ENCODE assay signal across 1 cellular context in genomic region chr6:108560463-108561308, GRCh38.
TF ChIP-seq lines count a peak whose summit lies in the region.

FOXO3 (plus strand) TSS chr6:108560917; CDS start chr6:108561209, 292 bp downstream.

TF ChIP-seq in HepG2, 621 proteins besides CTCF, POLR2A, EP300 and RAD21 (continued from another document and continues in another):
- TF ChIP-seq HOMEZ (CRISPR knock-in tag; IDR thresholded peaks at IDR 0.05; ENCODE audit: low read depth) = no peak
- no peak for TF ChIP-seq ZNF230 (CRISPR knock-in tag; IDR thresholded peaks at IDR 0.05)
- TF ChIP-seq TBX2 (CRISPR knock-in tag; IDR thresholded peaks at IDR 0.05; ENCODE audit: borderline replicate concordance) = no peak; the same call in 1 of the 2 replicates
- no peak for TF ChIP-seq ZNF749 (CRISPR knock-in tag; IDR thresholded peaks at IDR 0.05; ENCODE audit: borderline replicate concordance)
- TF ChIP-seq ZSCAN25 (CRISPR knock-in tag; IDR thresholded peaks at IDR 0.05) = no peak
- TF ChIP-seq ZNF460 (CRISPR knock-in tag; IDR thresholded peaks at IDR 0.05; ENCODE audit: borderline replicate concordance) = no peak
- 0 out of 2 replicates have a peak, but pooled peaks have one; percentile 4 for TF ChIP-seq ZNF564 (CRISPR knock-in tag; IDR thresholded peaks at IDR 0.05)
- no peak for TF ChIP-seq RFXANK (CRISPR knock-in tag; IDR thresholded peaks at IDR 0.05)
- no peak for TF ChIP-seq KDM4B (CRISPR knock-in tag; IDR thresholded peaks at IDR 0.05)
- TF ChIP-seq ZNF780A (CRISPR knock-in tag; IDR thresholded peaks at IDR 0.05) = no peak
- TF ChIP-seq ZNF12 (CRISPR knock-in tag; IDR thresholded peaks at IDR 0.05) = no peak
- no peak for TF ChIP-seq ZNF318 (CRISPR knock-in tag; IDR thresholded peaks at IDR 0.05)
- TF ChIP-seq SAP130 (CRISPR knock-in tag; IDR thresholded peaks at IDR 0.05; ENCODE audit: low read depth) = peak; percentile 73
- no peak for TF ChIP-seq ZNF367 (CRISPR knock-in tag; IDR thresholded peaks at IDR 0.05; ENCODE audit: borderline replicate concordance)
- no peak for TF ChIP-seq ZMYM2 (CRISPR knock-in tag; IDR thresholded peaks at IDR 0.05)
- no peak for TF ChIP-seq ZBTB3 (CRISPR knock-in tag; IDR thresholded peaks at IDR 0.05; ENCODE audit: borderline replicate concordance, low read depth)
- TF ChIP-seq ZNF646 (CRISPR knock-in tag; IDR thresholded peaks at IDR 0.05) = no peak
- no peak for TF ChIP-seq ZNF773 (CRISPR knock-in tag; IDR thresholded peaks at IDR 0.05; ENCODE audit: borderline replicate concordance)
- no peak for TF ChIP-seq NR2F2 (IDR thresholded peaks at IDR 0.05; ENCODE audit: borderline replicate concordance, low read depth)
- TF ChIP-seq ZNF414 (CRISPR knock-in tag; IDR thresholded peaks at IDR 0.05) = no peak; the same call in 1 of the 2 replicates
- TF ChIP-seq SIX1 (CRISPR knock-in tag; IDR thresholded peaks at IDR 0.05; ENCODE audit: borderline replicate concordance) = no peak
- no peak for TF ChIP-seq MXD4 (CRISPR knock-in tag; IDR thresholded peaks at IDR 0.05)
- no peak for TF ChIP-seq MLXIP (CRISPR knock-in tag; IDR thresholded peaks at IDR 0.05; ENCODE audit: borderline replicate concordance)
- TF ChIP-seq CEBPB (IDR thresholded peaks at IDR 0.05; ENCODE audit: borderline replicate concordance, low read depth, low read length) = no peak
- no peak for TF ChIP-seq KDM5A (IDR thresholded peaks at IDR 0.05; ENCODE audit: borderline replicate concordance, low read length)
- no peak for TF ChIP-seq SMC3 (IDR thresholded peaks at IDR 0.05; ENCODE audit: low read length)
- TF ChIP-seq SNAPC4 (CRISPR knock-in tag; IDR thresholded peaks at IDR 0.05) = no peak
- TF ChIP-seq KLF13 (CRISPR knock-in tag; IDR thresholded peaks at IDR 0.05) = no peak
